ENCODE assay signal across 16 cellular contexts in genomic region chr12:122503147-122503751, GRCh38. TPM values are rescaled to one million over a fixed set of nuclear protein-coding genes. Genes with fewer than 3 reads are reported as not detected.
A peak's percentile ranks its signal among the peaks of the same experiment; 100 is the strongest.
DNase-seq lines count a peak whose midpoint lies in the region; ATAC-seq, FAIRE-seq and TF ChIP-seq lines count a peak whose summit lies in the region.
"Had no signal": no experiment of that assay in that cellular context is flagged by ENCODE, and none has a peak within 500 bp of the region (broad histone marks: within the 10 kb centered on the region; RNA-seq: fewer than 3 reads in every experiment).

No MANE protein-coding gene starts in this region.

- H3K4me1 ChIP-seq in HepG2 (ENCODE audit: insufficient read depth, low read length) (peaks cover 17% of the 10 kb centered on the region), right lobe of liver (peaks cover 0 to 11% (median 5%) of the 10 kb centered on the region in 4 donors), hepatocyte (ENCODE audit: insufficient read depth) (peaks cover 12% of the 10 kb centered on the region)

- H3K4me2 ChIP-seq in HepG2 (ENCODE audit: low read depth, low read length) (no peak overlapping the region), hepatocyte (no peak overlapping the region)

- no peak for ATAC-seq in HepG2
- ATAC-seq in right lobe of liver: no peak
- ATAC-seq in activated naive CD8-positive, alpha-beta T cell treated with anti-CD3 and anti-CD28 coated beads, Interleukin-2, amount 10 ng/mL, durations not matched to agents 7 days and 5 days (ENCODE audit: low read depth): no peak
- ATAC-seq in stimulated activated memory B cell treated with anti-CD40 and anti-IgM and Interleukin-4, amounts not matched to agents 10 μg/mL and 1 μg/mL and 100 μg/mL, for 72 hours: no peak

- peaks cover 19% of the 10 kb centered on the region for H3K36me3 Mint-ChIP-seq in activated naive CD8-positive, alpha-beta T cell treated with anti-CD3 and anti-CD28 coated beads, Interleukin-2, amount 10 ng/mL, durations not matched to agents 7 days and 5 days
- H3K36me3 Mint-ChIP-seq in stimulated activated memory B cell treated with anti-CD40 and anti-IgM and Interleukin-4, amounts not matched to agents 10 μg/mL and 1 μg/mL and 100 μg/mL, for 72 hours: peaks cover 25% of the 10 kb centered on the region

- H4K20me1 ChIP-seq in HepG2 (ENCODE audit: insufficient read depth, low read length) (peaks cover 9% of the 10 kb centered on the region; the same call in 1 of the 2 replicates), hepatocyte (ENCODE audit: insufficient read depth, poor library complexity, severe bottlenecking) (peaks cover 18% of the 10 kb centered on the region)

- peak overlapping the region; percentile 45 for H3K27ac Mint-ChIP-seq in activated naive CD8-positive, alpha-beta T cell treated with anti-CD3 and anti-CD28 coated beads, Interleukin-2, amount 10 ng/mL, durations not matched to agents 7 days and 5 days
- peak overlapping the region; percentile 97 for H3K27ac Mint-ChIP-seq in stimulated activated memory B cell treated with anti-CD40 and anti-IgM and Interleukin-4, amounts not matched to agents 10 μg/mL and 1 μg/mL and 100 μg/mL, for 72 hours

- no peak overlapping the region for H2AFZ ChIP-seq in HepG2 (ENCODE audit: low read length)
- H2AFZ ChIP-seq in hepatocyte: no peak overlapping the region

- H3K36me3 ChIP-seq in HepG2 (replicated peaks in 1 of 2; ENCODE audit: control insufficient read depth in 1 of 2, insufficient read depth in 2 of 2, low read length in 2 of 2) (peaks cover 16 to 36% of the 10 kb centered on the region in 2 experiments), right lobe of liver (peaks cover 18 to 53% (median 32%) of the 10 kb centered on the region in 4 donors), hepatocyte (replicated peaks; ENCODE audit: insufficient read depth, low read depth) (no peaks in the 10 kb centered on the region)
- H3K36me3 ChIP-seq: ovary had no signal

- H3K9me3 Mint-ChIP-seq in activated naive CD8-positive, alpha-beta T cell treated with anti-CD3 and anti-CD28 coated beads, Interleukin-2, amount 10 ng/mL, durations not matched to agents 7 days and 5 days: no peaks in the 10 kb centered on the region
- no peaks in the 10 kb centered on the region for H3K9me3 Mint-ChIP-seq in stimulated activated memory B cell treated with anti-CD40 and anti-IgM and Interleukin-4, amounts not matched to agents 10 μg/mL and 1 μg/mL and 100 μg/mL, for 72 hours
- H3K9me3 Mint-ChIP-seq: H9 had no signal

- CTCF ChIA-PET in HepG2 (lab: Yijun Ruan, JAX; ENCODE audit: low intra/inter-chr PET ratio, low total read pairs): no interaction called here

- in situ Hi-C loops in HepG2 (cut with HindIII; ENCODE audit: extremely low pct_ligation_motif_present, low pct_unique_long_range_greater_than_20kb): no loop called here

- H3K27ac ChIP-seq in HepG2 (ENCODE audit: extremely low read length, insufficient read depth, low read length) (no peak overlapping the region), right lobe of liver (no peak overlapping the region), hepatocyte (no peak overlapping the region)
- H3K27ac ChIP-seq: ovary, SJCRH30, tibial nerve had no signal

- H3K27me3 ChIP-seq in HepG2 (ENCODE audit: control insufficient read depth in 1 of 2, insufficient read depth in 2 of 2, low read length in 2 of 2) (no peaks in the 10 kb centered on the region; a peak in 1 of 5 replicates), right lobe of liver (no peaks in the 10 kb centered on the region), hepatocyte (no peaks in the 10 kb centered on the region)
- H3K27me3 ChIP-seq: BLaER1 treated with 17β-estradiol and CSF1 and Interleukin-3, amounts not matched to agents 10 nM and 100 nM; ovary; SJCRH30; tibial nerve had no signal

- H3K4me3 Mint-ChIP-seq in activated naive CD8-positive, alpha-beta T cell treated with anti-CD3 and anti-CD28 coated beads, Interleukin-2, amount 10 ng/mL, durations not matched to agents 7 days and 5 days: no peak overlapping the region
- no peak overlapping the region for H3K4me3 Mint-ChIP-seq in stimulated activated memory B cell treated with anti-CD40 and anti-IgM and Interleukin-4, amounts not matched to agents 10 μg/mL and 1 μg/mL and 100 μg/mL, for 72 hours
- H3K4me3 Mint-ChIP-seq: H9 had no signal

- TF ChIP-seq POLR2A in HepG2 (IDR thresholded peaks at IDR 0.05; ENCODE audit: insufficient read depth in 1 of 2, low read depth in 2 of 2, low read length in 2 of 2): no peak; a peak in 1 of 4 replicates
- no peak for TF ChIP-seq POLR2A in right lobe of liver (IDR thresholded peaks at IDR 0.05)
- TF ChIP-seq POLR2A in NB4 (IDR thresholded peaks at IDR 0.05; ENCODE audit: extremely low read depth, insufficient read length): no peak

- H3K27me3 Mint-ChIP-seq in activated naive CD8-positive, alpha-beta T cell treated with anti-CD3 and anti-CD28 coated beads, Interleukin-2, amount 10 ng/mL, durations not matched to agents 7 days and 5 days: no peaks in the 10 kb centered on the region
- no peaks in the 10 kb centered on the region for H3K27me3 Mint-ChIP-seq in stimulated activated memory B cell treated with anti-CD40 and anti-IgM and Interleukin-4, amounts not matched to agents 10 μg/mL and 1 μg/mL and 100 μg/mL, for 72 hours

- no peaks in the 10 kb centered on the region for H3K9me3 ChIP-seq in HepG2 (ENCODE audit: low read length)
- no peaks in the 10 kb centered on the region for H3K9me3 ChIP-seq in right lobe of liver
- H3K9me3 ChIP-seq in hepatocyte (ENCODE audit: low read depth): no peaks in the 10 kb centered on the region
- H3K9me3 ChIP-seq: BLaER1 treated with 17β-estradiol and CSF1 and Interleukin-3, amounts not matched to agents 10 nM and 100 nM; ovary; SJCRH30; tibial nerve had no signal

- POLR2A ChIA-PET in HepG2 (lab: Yijun Ruan, JAX): interaction anchor here (1.0 to 2.0 kb wide), 5 partner anchors 10 to 103 kb away, joined by 3 to 9 read pairs (median 5); partner anchors contain the start of genes KNTC1 and RSRC2
- POLR2A ChIA-PET in activated naive CD8-positive, alpha-beta T cell treated with anti-CD3 and anti-CD28 coated beads, Interleukin-2, amount 10 ng/mL, durations not matched to agents 7 days and 5 days (lab: Charles Lee): interaction anchor here (0.6 to 1.6 kb wide), 3 partner anchors 9 to 23 kb away, joined by 3 read pairs; no protein-coding TSS in a partner anchor

- no peak for FAIRE-seq in HepG2 (lab: Jason Lieb, UNC)

- no TSS peak for BruUV-seq in HepG2 (replicated peaks; lab: Mats Ljungman, UMichigan)

- TF ChIP-seq CTCF in HepG2 (CRISPR knock-in tag; IDR thresholded peaks at IDR 0.05) (no peak), right lobe of liver (IDR thresholded peaks at IDR 0.05) (no peak), NB4 (IDR thresholded peaks at IDR 0.05; ENCODE audit: low read depth, low read length) (no peak), hepatocyte (IDR thresholded peaks at IDR 0.05; ENCODE audit: poor library complexity) (no peak)

- H3K79me2 ChIP-seq in HepG2 (ENCODE audit: insufficient read depth, low read length) (peaks cover 21% of the 10 kb centered on the region), hepatocyte (peaks cover 26% of the 10 kb centered on the region)

- H3K9ac ChIP-seq in HepG2 (ENCODE audit: insufficient read depth, low read depth, low read length): no peak overlapping the region

- DNase-seq in HepG2 (ENCODE audit: low spot score) (no peak), right lobe of liver (no peak), NB4 (ENCODE audit: low read depth) (peak; percentile 34), hepatocyte (ENCODE audit: low spot score) (no peak), GOT3 (lab: John Stamatoyannopoulos, UW) (no peak), NCI-H2029 treated with DMSO at 0.1 percent for 48 hours (lab: John Stamatoyannopoulos, UW) (no peak)
- no peak for DNase-seq in activated naive CD8-positive, alpha-beta T cell treated with anti-CD3 and anti-CD28 coated beads, Interleukin-2, amount 10 ng/mL, durations not matched to agents 7 days and 5 days
- DNase-seq: cerebellar nuclear complex, H9, NCI-H2107, ovary, SJCRH30 had no signal

- H3K4me1 Mint-ChIP-seq in activated naive CD8-positive, alpha-beta T cell treated with anti-CD3 and anti-CD28 coated beads, Interleukin-2, amount 10 ng/mL, durations not matched to agents 7 days and 5 days: peaks cover 21% of the 10 kb centered on the region
- peaks cover 43% of the 10 kb centered on the region for H3K4me1 Mint-ChIP-seq in stimulated activated memory B cell treated with anti-CD40 and anti-IgM and Interleukin-4, amounts not matched to agents 10 μg/mL and 1 μg/mL and 100 μg/mL, for 72 hours

- 96% methylated on average over 3 of the region's 3 CpGs for WGBS in HepG2 (ENCODE audit: low lambda C conversion rate)
- 95% methylated on average over 3 of the region's 3 CpGs for WGBS in right lobe of liver (ENCODE audit: insufficient coverage, low coverage, low lambda C conversion rate, missing lambda C conversion rate)
- WGBS in hepatocyte (ENCODE audit: low lambda C conversion rate, missing lambda C conversion rate): 96% methylated on average over 3 of the region's 3 CpGs

- no peak for TF ChIP-seq RAD21 in HepG2 (CRISPR knock-in tag; IDR thresholded peaks at IDR 0.05)

- no peaks in the 10 kb centered on the region for H3K9me2 ChIP-seq in hepatocyte (replicated peaks; ENCODE audit: insufficient read depth)

- intact Hi-C loops in HepG2 (cut with micrococcal nuclease; ENCODE audit: unreplicated experiment) (no loop called here), right lobe of liver (cut with DNase I) (no loop called here)

- H3K4me3 ChIP-seq in HepG2 (replicated peaks in 1 of 3; ENCODE audit: insufficient read depth in 1 of 3, low read depth in 2 of 3, low read length in 3 of 3) (no peak overlapping the region), right lobe of liver (no peak overlapping the region), NB4 (ENCODE audit: low read depth, low read length) (no peak overlapping the region), hepatocyte (no peak overlapping the region)
- H3K4me3 ChIP-seq: BLaER1 treated with 17β-estradiol and CSF1 and Interleukin-3, amounts not matched to agents 10 nM and 100 nM; ovary; SJCRH30; skin epidermis; tibial nerve had no signal

- TF ChIP-seq EP300 in HepG2 (IDR thresholded peaks at IDR 0.05; ENCODE audit: low read depth in 2 of 2, low read length in 2 of 2): no peak
- TF ChIP-seq EP300 in HepG2 (CRISPR knock-in tag; IDR thresholded peaks at IDR 0.05; ENCODE audit: borderline replicate concordance): no peak

RNA-seq across cellular contexts. Expression of gene ZCCHC8, which starts 2.5 kb away (rescaled TPM):
- total RNA-seq in HepG2 (2016; rRNA removed; fragmentation: Illumina TruSeq; extraction: Trizol) (14.2 and 20.9 TPM in 2 replicates), right lobe of liver (10 to 100 TPM in 2 of 6 experiments, 1 to 10 TPM in 4; 8.5 to 13.0 (median 9.3) TPM), hepatocyte (20.2 and 24.5 TPM in 2 replicates)
- total RNA-seq in HepG2 (2016; cell fraction: cytosol; rRNA removed; fragmentation: Illumina TruSeq; extraction: Trizol; ENCODE audit: low read depth): 4.6 and 5.1 TPM in 2 replicates
- total RNA-seq in HepG2 (2016; cell fraction: insoluble cytoplasmic fraction; rRNA removed; fragmentation: Illumina TruSeq; extraction: Trizol): 14.0 and 22.1 TPM in 2 replicates
- total RNA-seq in HepG2 (2016; cell fraction: membrane; rRNA removed; fragmentation: Illumina TruSeq; extraction: Trizol): 7.2 and 7.6 TPM in 2 replicates
- total RNA-seq in HepG2 (2016; cell fraction: nucleus; rRNA removed; fragmentation: Illumina TruSeq; extraction: Trizol): 30.3 and 32.1 TPM in 2 replicates
- polyA plus RNA-seq in HepG2 (2011; rRNA removed) (18.6 and 20.5 TPM in 2 replicates), hepatocyte (12.2 and 13.5 TPM in 2 replicates)
- polyA plus RNA-seq in HepG2 (2011; cell fraction: cytosol; rRNA removed): 9.6 and 13.2 TPM in 2 replicates
- polyA plus RNA-seq in HepG2 (2011; cell fraction: nucleus; rRNA removed): 37.9 and 40.8 TPM in 2 replicates
- 20.5 and 20.8 TPM in 2 replicates for polyA plus RNA-seq in HepG2 (2012)
- 1.9 and 2.0 TPM in 2 replicates for polyA plus RNA-seq in HepG2 (2016; cell fraction: cytosol; fragmentation: Illumina TruSeq; extraction: Trizol; ENCODE audit: low read depth)
- 15.5 and 16.5 TPM in 2 replicates for polyA plus RNA-seq in HepG2 (2016; cell fraction: insoluble cytoplasmic fraction; fragmentation: Illumina TruSeq; extraction: Trizol; ENCODE audit: low read depth)
- 3.5 and 4.0 TPM in 2 replicates for polyA plus RNA-seq in HepG2 (2016; cell fraction: membrane; fragmentation: Illumina TruSeq; extraction: Trizol; ENCODE audit: low read depth)
- 75.5 and 80.1 TPM in 2 replicates for polyA plus RNA-seq in HepG2 (2016; cell fraction: nucleus; fragmentation: Illumina TruSeq; extraction: Trizol; ENCODE audit: insufficient read depth, low read depth)
- polyA minus RNA-seq in HepG2 (2011; rRNA and poly(A)+ RNA removed; ENCODE audit: low replicate concordance): 9.4 and 18.6 TPM in 2 replicates
- 8.1 and 11.2 TPM in 2 replicates for polyA minus RNA-seq in HepG2 (2011; cell fraction: cytosol; rRNA and poly(A)+ RNA removed)
- polyA minus RNA-seq in HepG2 (2011; cell fraction: nucleus; rRNA and poly(A)+ RNA removed): 40.6 and 42.0 TPM in 2 replicates
- total RNA-seq in activated naive CD8-positive, alpha-beta T cell treated with anti-CD3 and anti-CD28 coated beads, Interleukin-2, amount 10 ng/mL, durations not matched to agents 7 days and 5 days: 10 to 100 TPM; 44.8 to 45.3 TPM

RNA-seq across cellular contexts. Expression of gene RSRC2, which starts 23.5 kb away (rescaled TPM):
- total RNA-seq in HepG2 (2016; rRNA removed; fragmentation: Illumina TruSeq; extraction: Trizol) (77.8 and 85.8 TPM in 2 replicates), right lobe of liver (10 to 100 TPM; 17.6 to 27.7 (median 23.4) TPM), hepatocyte (67.3 and 90.9 TPM in 2 replicates)
- total RNA-seq in HepG2 (2016; cell fraction: cytosol; rRNA removed; fragmentation: Illumina TruSeq; extraction: Trizol; ENCODE audit: low read depth): 18.9 and 21.1 TPM in 2 replicates
- 79.4 and 84.5 TPM in 2 replicates for total RNA-seq in HepG2 (2016; cell fraction: insoluble cytoplasmic fraction; rRNA removed; fragmentation: Illumina TruSeq; extraction: Trizol)
- total RNA-seq in HepG2 (2016; cell fraction: membrane; rRNA removed; fragmentation: Illumina TruSeq; extraction: Trizol): 32.8 and 33.2 TPM in 2 replicates
- 97.0 and 103 TPM in 2 replicates for total RNA-seq in HepG2 (2016; cell fraction: nucleus; rRNA removed; fragmentation: Illumina TruSeq; extraction: Trizol)
- polyA plus RNA-seq in HepG2 (2011; rRNA removed) (27.6 and 31.4 TPM in 2 replicates), hepatocyte (53.6 and 73.8 TPM in 2 replicates)
- polyA plus RNA-seq in HepG2 (2011; cell fraction: cytosol; rRNA removed): 7.5 and 10.3 TPM in 2 replicates
- polyA plus RNA-seq in HepG2 (2011; cell fraction: nucleus; rRNA removed): 42.2 and 43.3 TPM in 2 replicates
- 50.4 and 65.0 TPM in 2 replicates for polyA plus RNA-seq in HepG2 (2012)
- 8.9 and 9.0 TPM in 2 replicates for polyA plus RNA-seq in HepG2 (2016; cell fraction: cytosol; fragmentation: Illumina TruSeq; extraction: Trizol; ENCODE audit: low read depth)
- polyA plus RNA-seq in HepG2 (2016; cell fraction: insoluble cytoplasmic fraction; fragmentation: Illumina TruSeq; extraction: Trizol; ENCODE audit: low read depth): 98.3 and 98.6 TPM in 2 replicates
- 14.1 and 18.0 TPM in 2 replicates for polyA plus RNA-seq in HepG2 (2016; cell fraction: membrane; fragmentation: Illumina TruSeq; extraction: Trizol; ENCODE audit: low read depth)
- polyA plus RNA-seq in HepG2 (2016; cell fraction: nucleus; fragmentation: Illumina TruSeq; extraction: Trizol; ENCODE audit: insufficient read depth, low read depth): 156 and 164 TPM in 2 replicates
- polyA minus RNA-seq in HepG2 (2011; rRNA and poly(A)+ RNA removed; ENCODE audit: low replicate concordance): 17.3 and 23.5 TPM in 2 replicates
- 8.3 and 11.6 TPM in 2 replicates for polyA minus RNA-seq in HepG2 (2011; cell fraction: cytosol; rRNA and poly(A)+ RNA removed)
- polyA minus RNA-seq in HepG2 (2011; cell fraction: nucleus; rRNA and poly(A)+ RNA removed): 155 and 166 TPM in 2 replicates
- 100 to 1,000 TPM; 108 to 115 TPM for total RNA-seq in activated naive CD8-positive, alpha-beta T cell treated with anti-CD3 and anti-CD28 coated beads, Interleukin-2, amount 10 ng/mL, durations not matched to agents 7 days and 5 days

RNA-seq across cellular contexts. Expression of gene KNTC1, which starts 23.8 kb away (rescaled TPM):
- total RNA-seq in HepG2 (2016; rRNA removed; fragmentation: Illumina TruSeq; extraction: Trizol) (49.2 and 57.6 TPM in 2 replicates), right lobe of liver (10 to 100 TPM in 1 of 6 experiments, 1 to 10 TPM in 5; 2.1 to 10.7 (median 3.5) TPM), hepatocyte (18.1 and 25.9 TPM in 2 replicates)
- total RNA-seq in HepG2 (2016; cell fraction: cytosol; rRNA removed; fragmentation: Illumina TruSeq; extraction: Trizol; ENCODE audit: low read depth): 18.2 and 22.7 TPM in 2 replicates
- 49.4 and 57.3 TPM in 2 replicates for total RNA-seq in HepG2 (2016; cell fraction: insoluble cytoplasmic fraction; rRNA removed; fragmentation: Illumina TruSeq; extraction: Trizol)
- 16.5 and 21.3 TPM in 2 replicates for total RNA-seq in HepG2 (2016; cell fraction: membrane; rRNA removed; fragmentation: Illumina TruSeq; extraction: Trizol)
- total RNA-seq in HepG2 (2016; cell fraction: nucleus; rRNA removed; fragmentation: Illumina TruSeq; extraction: Trizol): 108 and 118 TPM in 2 replicates
- polyA plus RNA-seq in HepG2 (2011; rRNA removed) (26.9 and 45.1 TPM in 2 replicates), hepatocyte (5.8 and 17.0 TPM in 2 replicates)
- polyA plus RNA-seq in HepG2 (2011; cell fraction: cytosol; rRNA removed): 6.0 and 6.6 TPM in 2 replicates
- 56.6 and 86.5 TPM in 2 replicates for polyA plus RNA-seq in HepG2 (2011; cell fraction: nucleus; rRNA removed)
- 23.2 and 23.7 TPM in 2 replicates for polyA plus RNA-seq in HepG2 (2012)
- 2.0 and 2.9 TPM in 2 replicates for polyA plus RNA-seq in HepG2 (2016; cell fraction: cytosol; fragmentation: Illumina TruSeq; extraction: Trizol; ENCODE audit: low read depth)
- 27.6 and 27.7 TPM in 2 replicates for polyA plus RNA-seq in HepG2 (2016; cell fraction: insoluble cytoplasmic fraction; fragmentation: Illumina TruSeq; extraction: Trizol; ENCODE audit: low read depth)
- 3.5 and 4.7 TPM in 2 replicates for polyA plus RNA-seq in HepG2 (2016; cell fraction: membrane; fragmentation: Illumina TruSeq; extraction: Trizol; ENCODE audit: low read depth)
- polyA plus RNA-seq in HepG2 (2016; cell fraction: nucleus; fragmentation: Illumina TruSeq; extraction: Trizol; ENCODE audit: insufficient read depth, low read depth): 208 and 213 TPM in 2 replicates
- 21.3 and 75.8 TPM in 2 replicates for polyA minus RNA-seq in HepG2 (2011; rRNA and poly(A)+ RNA removed; ENCODE audit: low replicate concordance)
- polyA minus RNA-seq in HepG2 (2011; cell fraction: cytosol; rRNA and poly(A)+ RNA removed): 10.1 and 13.4 TPM in 2 replicates
- polyA minus RNA-seq in HepG2 (2011; cell fraction: nucleus; rRNA and poly(A)+ RNA removed): 88.6 and 117 TPM in 2 replicates
- total RNA-seq in activated naive CD8-positive, alpha-beta T cell treated with anti-CD3 and anti-CD28 coated beads, Interleukin-2, amount 10 ng/mL, durations not matched to agents 7 days and 5 days: 100 to 1,000 TPM; 125 to 130 TPM
